26 cellular contexts compared by ENCODE assay signal in the genomic region with DNA sequence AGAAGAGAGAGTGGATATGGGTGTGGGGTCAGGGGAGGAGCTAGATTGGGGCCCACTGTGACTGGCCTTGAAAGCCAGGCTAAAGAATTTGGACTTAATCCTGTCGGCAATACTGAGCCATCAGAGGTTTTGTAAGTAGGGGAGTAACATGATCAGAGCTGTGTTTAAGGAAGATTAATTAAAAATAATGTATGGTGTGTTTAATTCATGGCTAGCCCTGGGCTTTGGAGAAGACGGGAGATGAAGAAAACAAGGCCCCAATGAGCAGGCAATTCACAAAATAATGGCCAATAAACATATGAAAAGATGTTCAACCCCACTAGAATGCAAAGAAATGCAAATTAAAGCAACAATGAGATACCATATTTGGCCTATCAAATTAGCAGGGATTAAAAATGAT.
"Had no signal": no experiment of that assay in that cellular context is flagged by ENCODE, and none has a peak within 500 bp of the region (broad histone marks: within the 10 kb centered on the region; RNA-seq: fewer than 3 reads in every experiment).

No MANE protein-coding gene starts in this region.

- H3K27ac ChIP-seq: SK-N-MC had no signal

- H3K4me3 ChIP-seq: SK-N-MC had no signal

- H3K27ac Mint-ChIP-seq: activated CD4-positive, alpha-beta memory T cell treated with anti-CD3 and anti-CD28 coated beads, Interleukin-2, amount 10 ng/mL, durations not matched to agents 7 days and 5 days; activated naive CD4-positive, alpha-beta T cell treated with anti-CD3 and anti-CD28 coated beads for 36 hours; activated naive CD8-positive, alpha-beta T cell; activated T-helper 17 cell treated with anti-CD3 and anti-CD28 coated beads, Interleukin-2, amount 50 U/mL, for 72 hours; T-cell had no signal

- ATAC-seq: activated T-helper 17 cell treated with anti-CD3 and anti-CD28 coated beads, Interleukin-2, amount 50 U/mL, for 72 hours; Panc1; Right ventricle myocardium inferior; T-cell had no signal

- H3K4me3 Mint-ChIP-seq: activated CD4-positive, alpha-beta memory T cell treated with anti-CD3 and anti-CD28 coated beads, Interleukin-2, amount 10 ng/mL, durations not matched to agents 7 days and 5 days; activated naive CD4-positive, alpha-beta T cell treated with anti-CD3 and anti-CD28 coated beads for 36 hours; activated naive CD8-positive, alpha-beta T cell; activated T-helper 17 cell treated with anti-CD3 and anti-CD28 coated beads, Interleukin-2, amount 50 U/mL, for 72 hours; T-cell had no signal

- H3K9me3 Mint-ChIP-seq: activated CD4-positive, alpha-beta memory T cell treated with anti-CD3 and anti-CD28 coated beads, Interleukin-2, amount 10 ng/mL, durations not matched to agents 7 days and 5 days; activated naive CD4-positive, alpha-beta T cell treated with anti-CD3 and anti-CD28 coated beads for 36 hours; activated T-helper 17 cell treated with anti-CD3 and anti-CD28 coated beads, Interleukin-2, amount 50 U/mL, for 72 hours; T-cell had no signal

- DNase-seq: activated CD4-positive, alpha-beta memory T cell treated with anti-CD3 and anti-CD28 coated beads, Interleukin-2, amount 10 ng/mL, durations not matched to agents 7 days and 5 days; activated CD4-positive, alpha-beta T cell treated with anti-CD3 and anti-CD28 coated beads, Interleukin-2, amount 50 U/mL, for 1 hour; activated CD4-positive, CD25-positive, alpha-beta regulatory T cell; activated gamma-delta T cell; activated naive CD4-positive, alpha-beta T cell treated with anti-CD3 and anti-CD28 coated beads for 36 hours; activated T-cell treated with anti-CD3 and anti-CD28 coated beads for 4 hours; activated T-cell treated with anti-CD3 and anti-CD28 coated beads, Interleukin-2, amount 50 U/mL, for 48 hours; amygdala; cerebellar nuclear complex; NCI-H1048; NCI-H146; NCI-H187 treated with DMSO at 0.1 percent for 48 hours; NCI-H2081 treated with DMSO at 0.1 percent for 48 hours; NCI-H446; NCI-H524; NCI-H748 treated with DMSO at 0.1 percent for 48 hours; OCI-M1; RPMI8226; T-cell; T-helper 2 cell; T1000 had no signal

- H3K4me1 Mint-ChIP-seq: activated CD4-positive, alpha-beta memory T cell treated with anti-CD3 and anti-CD28 coated beads, Interleukin-2, amount 10 ng/mL, durations not matched to agents 7 days and 5 days; activated T-helper 17 cell treated with anti-CD3 and anti-CD28 coated beads, Interleukin-2, amount 50 U/mL, for 72 hours; T-cell had no signal

- H3K36me3 Mint-ChIP-seq: activated naive CD8-positive, alpha-beta T cell; T-cell had no signal
